ENCODE assay signal across 28 cellular contexts in the genomic region with DNA sequence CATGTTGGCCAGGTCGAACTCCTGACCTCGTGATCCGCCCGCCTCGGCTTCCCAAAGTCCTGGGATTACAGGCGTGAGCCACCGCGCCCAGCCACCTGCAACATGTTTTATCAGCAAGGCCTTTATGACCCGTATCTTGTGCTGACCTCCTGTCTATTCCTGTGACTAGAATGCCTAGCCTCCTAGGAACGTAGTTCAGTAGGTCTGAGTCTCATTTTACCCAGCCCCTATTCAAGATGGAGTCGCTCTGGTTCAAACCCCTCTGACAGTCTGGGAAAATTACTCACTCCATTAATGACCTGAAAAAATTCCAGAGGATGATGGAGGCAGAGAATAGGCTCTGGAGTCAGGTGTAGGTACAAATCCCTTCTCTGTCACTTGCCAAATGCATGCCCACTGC. TPM values are rescaled to one million over a fixed set of nuclear protein-coding genes. Genes with fewer than 3 reads are reported as not detected.
"Had no signal": no experiment of that assay in that cellular context is flagged by ENCODE, and none has a peak within 500 bp of the region (broad histone marks: within the 10 kb centered on the region; RNA-seq: fewer than 3 reads in every experiment).

No MANE protein-coding gene starts in this region.

- H3K9me3 Mint-ChIP-seq: IgD-negative memory B cell had no signal

- H3K4me2 ChIP-seq: SK-N-SH had no signal

- H3K9ac ChIP-seq: SK-N-SH had no signal

- H3K9me3 ChIP-seq: SK-N-SH had no signal

- H3K4me3 Mint-ChIP-seq: IgD-negative memory B cell had no signal

- H3K27ac ChIP-seq: HL-60, RWPE1 had no signal

- DNase-seq: KBM-7, MV-4-11, NCI-H1092, NCI-H1105 treated with DMSO at 0.1 percent for 48 hours, NCI-H1417 treated with DMSO at 0.1 percent for 48 hours, NCI-H146, NCI-H1694 treated with DMSO at 0.1 percent for 48 hours, NCI-H1930, NCI-H2081, NCI-H2107, NCI-H2227 treated with DMSO at 0.1 percent for 48 hours, NCI-H446, NCI-H510A, NCI-H524 treated with DMSO at 0.1 percent for 48 hours, NCI-H69, NCI-H774, PC-3, SHP77, SK-N-SH, SW 1271 had no signal

- ATAC-seq: Panc1, PC-3 had no signal

- H3K27me3 Mint-ChIP-seq: IgD-negative memory B cell had no signal

- FAIRE-seq: HTR-8/SVneo had no signal

RNA-seq across cellular contexts. Expression of a gene that starts 30.0 kb away (rescaled TPM):
- total RNA-seq: LHCN-M2, MCF 10A, PC-3, SK-MEL-5 had no signal
